18 cellular contexts compared by ENCODE assay signal in the genomic region with DNA sequence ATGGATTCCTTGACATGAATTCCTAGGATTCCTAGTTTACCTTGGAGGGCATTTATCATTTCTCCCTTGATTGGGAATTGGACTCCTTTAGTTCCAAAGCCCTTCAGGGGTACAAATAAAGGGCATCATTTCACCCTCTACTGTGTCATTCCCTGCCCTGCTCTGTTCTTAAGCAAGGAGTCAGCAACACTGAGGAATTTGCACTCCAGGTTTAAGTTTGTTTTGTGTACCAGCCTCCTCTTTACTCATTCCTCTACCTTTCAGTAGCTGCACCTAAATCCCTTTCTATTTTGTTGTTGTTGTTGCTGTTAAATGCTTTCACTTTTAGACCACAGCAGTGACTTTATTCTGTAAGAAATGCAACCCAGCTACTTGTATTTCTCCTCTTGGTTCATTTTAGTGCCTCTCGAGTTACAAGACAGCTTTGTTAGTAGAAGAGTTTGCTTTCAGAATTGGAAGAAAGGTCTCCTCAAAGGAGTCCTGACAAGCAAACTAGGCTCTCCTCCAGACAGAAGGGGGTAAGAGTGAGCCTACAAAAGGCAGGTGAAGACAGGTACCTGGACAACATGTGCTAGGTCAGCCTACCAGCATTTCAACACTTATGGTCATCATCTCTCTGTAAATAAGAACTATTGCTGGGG.
DNase-seq lines count a peak whose midpoint lies in the region; ATAC-seq and TF ChIP-seq lines count a peak whose summit lies in the region.
"Had no signal": no experiment of that assay in that cellular context is flagged by ENCODE, and none has a peak within 500 bp of the region (broad histone marks: within the 10 kb centered on the region; RNA-seq: fewer than 3 reads in every experiment).

No MANE protein-coding gene starts in this region.

- H3K79me1 ChIP-seq in neuronal stem cell (ENCODE audit: low read depth, low read length) = no peaks in the 10 kb centered on the region

- H3K23ac ChIP-seq in neuronal stem cell (ENCODE audit: low read depth, low read length, poor library complexity) = no peak overlapping the region

- POLR2A ChIA-PET in PC-3 (lab: Charles Lee; ENCODE audit: unreplicated experiment) = no interaction called here

- no peak overlapping the region for H2BK15ac ChIP-seq in neuronal stem cell (ENCODE audit: low read length)

- CTCF ChIA-PET in PC-3 (lab: Charles Lee) = no interaction called here

- no peak overlapping the region for H4K8ac ChIP-seq in neuronal stem cell (ENCODE audit: low read depth, low read length)

- no peaks in the 10 kb centered on the region for H3F3A ChIP-seq in PC-3 (ENCODE audit: low read length, unreplicated experiment)

- no peak overlapping the region for H3K14ac ChIP-seq in neuronal stem cell (ENCODE audit: low read length)

- H3K4me1 ChIP-seq in PC-3 (ENCODE audit: insufficient read depth, low read length) = peaks cover 17% of the 10 kb centered on the region
- peaks cover 10 to 17% of the 10 kb centered on the region in 2 donors for H3K4me1 ChIP-seq in neuronal stem cell (ENCODE audit: control insufficient read depth in 2 of 2, insufficient read depth in 1 of 2, low read depth in 1 of 2, low read length in 2 of 2)

- DNase-seq in DMS79 (lab: John Stamatoyannopoulos, UW) (peak; percentile 51), PC-3 (no peak), epithelial cell of esophagus (ENCODE audit: low read depth) (peak; percentile 30), neuronal stem cell (ENCODE audit: low spot score) (no peak), SK-N-DZ (ENCODE audit: low spot score) (no peak), Kasumi-1 (lab: John Stamatoyannopoulos, UW) (no peak)
- DNase-seq: activated CD4-positive, alpha-beta T cell treated with anti-CD3 and anti-CD28 coated beads for 48 hours; activated naive CD4-positive, alpha-beta T cell treated with anti-CD3 and anti-CD28 coated beads, Interleukin-2, amount 50 U/mL, for 16 hours; caudate nucleus; dermis blood vessel endothelial cell; HFFc6; NCI-H2081 treated with DMSO at 0.1 percent for 48 hours; NCI-H524 treated with DMSO at 0.1 percent for 48 hours; small intestine; stimulated activated naive B cell treated with anti-CD40 and anti-IgM and Interleukin-4, amounts not matched to agents 10 μg/mL and 1 μg/mL and 100 μg/mL, for 72 hours had no signal

- no peak; the same call in 1 of the 2 replicates for ATAC-seq in PC-3
- ATAC-seq in HG03460 (IDR thresholded peaks at IDR 0.05; ENCODE audit: unreplicated experiment) = no peak
- ATAC-seq in HG03135 (IDR thresholded peaks at IDR 0.05; ENCODE audit: unreplicated experiment) = no peak
- ATAC-seq: stimulated activated naive B cell treated with anti-CD40 and anti-IgM and Interleukin-4, amounts not matched to agents 10 μg/mL and 1 μg/mL and 100 μg/mL, for 72 hours had no signal

- H2AK5ac ChIP-seq in neuronal stem cell (ENCODE audit: low read depth, low read length) = no peak overlapping the region

- no peak overlapping the region for H3K4ac ChIP-seq in neuronal stem cell (ENCODE audit: low read length)

- H2BK12ac ChIP-seq in neuronal stem cell (ENCODE audit: low read length) = no peak overlapping the region

- H3K9me2 ChIP-seq in PC-3 (replicated peaks; ENCODE audit: low read length) = no peaks in the 10 kb centered on the region

- H2BK120ac ChIP-seq in neuronal stem cell (ENCODE audit: low read depth, low read length) = no peak overlapping the region

- intact Hi-C loops in PC-3 (cut with micrococcal nuclease) = no loop called here

- H3K79me2 ChIP-seq in PC-3 (ENCODE audit: low read length) = no peaks in the 10 kb centered on the region

- no peaks in the 10 kb centered on the region for H4K20me1 ChIP-seq in PC-3 (ENCODE audit: low read length)

- TF ChIP-seq CTCF in PC-3 (conservative IDR thresholded peaks at IDR 0.05; ENCODE audit: low read depth, low read length) = no peak
- TF ChIP-seq CTCF in epithelial cell of esophagus (IDR thresholded peaks at IDR 0.05; ENCODE audit: insufficient read depth, low read depth, low read length, missing control alignments) = no peak

- no peak overlapping the region for H3K4me3 ChIP-seq in PC-3 (ENCODE audit: low read length)
- H3K4me3 ChIP-seq in epithelial cell of esophagus (ENCODE audit: low read length) = no peak overlapping the region
- H3K4me3 ChIP-seq in neuronal stem cell (ENCODE audit: low read length in 2 of 2) = no peak overlapping the region

- H3K18ac ChIP-seq in neuronal stem cell (ENCODE audit: low read length) = no peak overlapping the region

- no peak overlapping the region for H2BK5ac ChIP-seq in neuronal stem cell (ENCODE audit: low read length)

- no TSS peak for BruUV-seq in PC-3 (replicated peaks; lab: Mats Ljungman, UMichigan)

- H2AFZ ChIP-seq in PC-3 (ENCODE audit: low read length) (peak overlapping the region; percentile 38; the same call in 1 of the 2 replicates), neuronal stem cell (ENCODE audit: low read length) (no peak overlapping the region)

- H3K4me2 ChIP-seq in PC-3 (ENCODE audit: low read length) (peak overlapping the region; percentile 24; the same call in 1 of the 2 replicates), neuronal stem cell (ENCODE audit: insufficient read depth, low read length, poor library complexity, severe bottlenecking) (no peak overlapping the region)

- no peak overlapping the region for H4K91ac ChIP-seq in neuronal stem cell (ENCODE audit: low read depth, low read length, poor library complexity)

- no CpG with 5 or more reads among the region's 1 CpG for WGBS in neuronal stem cell (ENCODE audit: extremely low coverage in 2 of 2, insufficient read length in 2 of 2, insufficient replicate concordance in 1 of 2), 2 donors

- H3K27ac ChIP-seq in PC-3 (ENCODE audit: low read length) (no peak overlapping the region), neuronal stem cell (replicated peaks; ENCODE audit: low read length) (peak overlapping the region; percentile 69)
- H3K27ac ChIP-seq: C4-2B had no signal

- H3K9ac ChIP-seq in PC-3 (ENCODE audit: low read length) (no peak overlapping the region), neuronal stem cell (ENCODE audit: low read depth, low read length, poor library complexity) (no peak overlapping the region)

- H3K36me3 ChIP-seq in PC-3 (ENCODE audit: low read depth, low read length) (no peaks in the 10 kb centered on the region), neuronal stem cell (replicated peaks in 1 of 2; ENCODE audit: control insufficient read depth in 2 of 2, insufficient read depth in 2 of 2, low read length in 2 of 2) (peaks cover 0 to 8% of the 10 kb centered on the region in 2 donors)

- H3K27me3 ChIP-seq in PC-3 (ENCODE audit: low read length) = no peaks in the 10 kb centered on the region
- no peaks in the 10 kb centered on the region for H3K27me3 ChIP-seq in neuronal stem cell (ENCODE audit: control insufficient read depth in 3 of 3, insufficient read depth in 3 of 3, low read depth in 1 of 3, low read length in 3 of 3)

- H3K9me3 ChIP-seq in PC-3 (ENCODE audit: low read length) = no peaks in the 10 kb centered on the region; the same call in 1 of the 2 replicates
- H3K9me3 ChIP-seq in neuronal stem cell (replicated peaks in 1 of 2; ENCODE audit: control insufficient read depth in 2 of 2, insufficient read depth in 1 of 2, low read depth in 1 of 2, low read length in 2 of 2) = peaks cover 2 to 3% of the 10 kb centered on the region in 2 donors

Comparison
In these comparisons a context has a peak if more than half of its experiments do, and no peak if none do; other contexts are left out.
1. DNase-seq: peak in DMS79 (single experiment) and epithelial cell of esophagus (single experiment); none in PC-3 (single experiment), neuronal stem cell (single experiment), SK-N-DZ (single experiment) and Kasumi-1 (0 of 2).